ENCODE assay signal across 11 cellular contexts in the genomic region with DNA sequence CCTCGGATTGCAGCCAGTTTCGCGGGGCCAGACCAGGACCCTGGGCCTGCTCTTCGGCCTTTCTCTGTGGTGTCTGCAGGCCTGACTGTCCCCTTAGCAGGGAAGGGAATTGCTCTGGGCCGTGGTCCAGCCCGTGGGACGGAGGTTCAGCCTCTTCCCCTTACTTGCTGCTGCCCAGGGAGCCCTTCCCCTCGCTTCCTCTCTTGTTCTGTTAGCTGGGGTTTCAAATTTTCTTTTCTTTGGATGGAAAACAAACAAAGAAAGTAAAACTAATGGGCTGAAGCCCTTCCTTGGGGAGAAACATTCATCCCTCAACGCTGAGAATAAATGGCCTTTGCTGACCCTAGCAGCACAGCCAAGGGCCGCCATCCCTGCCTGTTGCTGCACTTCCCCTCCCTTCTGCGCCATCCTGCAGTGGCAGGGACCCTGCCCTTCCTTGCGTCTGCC. TPM values are rescaled to one million over a fixed set of nuclear protein-coding genes. Genes with fewer than 3 reads are reported as not detected.
DNase-seq lines count a peak whose midpoint lies in the region; ATAC-seq and TF ChIP-seq lines count a peak whose summit lies in the region.
"Had no signal": no experiment of that assay in that cellular context is flagged by ENCODE, and none has a peak within 500 bp of the region (broad histone marks: within the 10 kb centered on the region; RNA-seq: fewer than 3 reads in every experiment).

No MANE protein-coding gene starts in this region.

- H3K27me3 ChIP-seq in adipocyte (replicated peaks; ENCODE audit: control insufficient read depth, insufficient read depth, low read length) (no peaks in the 10 kb centered on the region), neural progenitor cell (no peaks in the 10 kb centered on the region)

- H3K9ac ChIP-seq in adipocyte (ENCODE audit: low read length) (peak overlapping the region; percentile 84), neural progenitor cell (no peak overlapping the region)

- no peaks in the 10 kb centered on the region for H3F3A ChIP-seq in neural progenitor cell (ENCODE audit: low read depth)

- ATAC-seq in HG03095 (IDR thresholded peaks at IDR 0.05; ENCODE audit: unreplicated experiment) = no peak
- ATAC-seq: activated CD8-positive, alpha-beta T cell treated with anti-CD3 and anti-CD28 coated beads for 36 hours; naive thymus-derived CD4-positive, alpha-beta T cell had no signal

- H3K9me3 ChIP-seq in adipocyte (ENCODE audit: control insufficient read depth, low read length) = no peaks in the 10 kb centered on the region
- H3K9me3 ChIP-seq in neural progenitor cell (ENCODE audit: low read depth) = no peaks in the 10 kb centered on the region

- peaks cover 85% of the 10 kb centered on the region for H3K79me2 ChIP-seq in neural progenitor cell (ENCODE audit: low read depth)

- H3K36me3 ChIP-seq in adipocyte (ENCODE audit: control insufficient read depth, insufficient read depth, low read length, severe bottlenecking) (no peaks in the 10 kb centered on the region), neural progenitor cell (no peaks in the 10 kb centered on the region)

- DNase-seq in adipocyte (ENCODE audit: low read depth) (no peak), fibroblast of the aortic adventitia (ENCODE audit: low read depth) (peak; percentile 53), neural progenitor cell (ENCODE audit: low spot score) (no peak), type B pancreatic cell (ENCODE audit: extremely low spot score, unreplicated experiment) (no peak), GF-D8 (lab: John Stamatoyannopoulos, UW) (no peak), iPS-NIHi11 (ENCODE audit: low spot score) (no peak)
- DNase-seq in activated CD8-positive, alpha-beta memory T cell treated with anti-CD3 and anti-CD28 coated beads, Interleukin-2, amount 50 U/mL, for 4 hours = no peak
- DNase-seq: activated CD8-positive, alpha-beta T cell treated with anti-CD3 and anti-CD28 coated beads for 36 hours; naive thymus-derived CD4-positive, alpha-beta T cell; stimulated activated CD4-positive, alpha-beta T cell treated with anti-CD3 and anti-CD28 coated beads, Interleukin-2, amount 100 ng/mL, for 48 hours had no signal

- no peaks in the 10 kb centered on the region for H3K9me3 Mint-ChIP-seq in neural progenitor cell
- no peaks in the 10 kb centered on the region for H3K9me3 Mint-ChIP-seq in type B pancreatic cell
- H3K9me3 Mint-ChIP-seq: activated CD8-positive, alpha-beta T cell treated with anti-CD3 and anti-CD28 coated beads for 36 hours; naive thymus-derived CD4-positive, alpha-beta T cell had no signal

- H4K20me1 ChIP-seq in neural progenitor cell (ENCODE audit: low read depth) = peaks cover 92% of the 10 kb centered on the region

- TF ChIP-seq CTCF in fibroblast of the aortic adventitia (IDR thresholded peaks at IDR 0.05; ENCODE audit: insufficient read depth, low read length) = no peak
- TF ChIP-seq CTCF in neural progenitor cell (IDR thresholded peaks at IDR 0.05) = no peak
- TF ChIP-seq CTCF in type B pancreatic cell (conservative IDR thresholded peaks at IDR 0.05) = no peak

- H3K4me3 Mint-ChIP-seq in neural progenitor cell = no peak overlapping the region
- peak overlapping the region; percentile 12 for H3K4me3 Mint-ChIP-seq in type B pancreatic cell
- H3K4me3 Mint-ChIP-seq: activated CD8-positive, alpha-beta T cell treated with anti-CD3 and anti-CD28 coated beads for 36 hours; naive thymus-derived CD4-positive, alpha-beta T cell had no signal

- H3K4me1 ChIP-seq in adipocyte (ENCODE audit: control insufficient read depth, insufficient read depth, low read length) = peaks cover 85% of the 10 kb centered on the region
- peaks cover 24% of the 10 kb centered on the region for H3K4me1 ChIP-seq in neural progenitor cell

- H3K4me3 ChIP-seq in adipocyte (ENCODE audit: low read length) (peak overlapping the region; percentile 67), fibroblast of the aortic adventitia (ENCODE audit: low read depth, low read length) (peak overlapping the region; percentile 44), neural progenitor cell (no peak overlapping the region)

- no peak overlapping the region for H2AFZ ChIP-seq in neural progenitor cell (replicated peaks)

- H3K27me3 Mint-ChIP-seq in neural progenitor cell (ENCODE audit: insufficient read depth, low read depth) (peaks cover 3% of the 10 kb centered on the region), type B pancreatic cell (no peaks in the 10 kb centered on the region)
- H3K27me3 Mint-ChIP-seq: activated CD8-positive, alpha-beta T cell treated with anti-CD3 and anti-CD28 coated beads for 36 hours had no signal

- H3K4me1 Mint-ChIP-seq in neural progenitor cell (peaks cover 78% of the 10 kb centered on the region), type B pancreatic cell (ENCODE audit: unreplicated experiment) (peaks cover 80% of the 10 kb centered on the region)

- no peak overlapping the region for H3K4me2 ChIP-seq in neural progenitor cell

- H3K27ac Mint-ChIP-seq in neural progenitor cell = peak overlapping the region; percentile 96
- no peak overlapping the region for H3K27ac Mint-ChIP-seq in type B pancreatic cell
- H3K27ac Mint-ChIP-seq: activated CD8-positive, alpha-beta T cell treated with anti-CD3 and anti-CD28 coated beads for 36 hours had no signal

- peak overlapping the region; percentile 54 for H3K27ac ChIP-seq in neural progenitor cell

- H3K36me3 Mint-ChIP-seq in neural progenitor cell (peaks cover 1% of the 10 kb centered on the region), type B pancreatic cell (no peaks in the 10 kb centered on the region)
- H3K36me3 Mint-ChIP-seq: naive thymus-derived CD4-positive, alpha-beta T cell had no signal

RNA-seq across cellular contexts. Expression of gene ASAP2, which starts 52.4 kb away (rescaled TPM):
- total RNA-seq in fibroblast of the aortic adventitia (ENCODE audit: low replicate concordance) (37.1 and 76.4 TPM in 2 replicates), neural progenitor cell (ENCODE audit: low replicate concordance) (26.1 and 31.7 TPM in 2 replicates), type B pancreatic cell (ENCODE audit: low replicate concordance) (45.6 and 49.6 TPM in 2 replicates)
- total RNA-seq: activated CD8-positive, alpha-beta T cell treated with anti-CD3 and anti-CD28 coated beads for 36 hours had no signal
